13 cellular contexts compared by ENCODE assay signal in the genomic region with DNA sequence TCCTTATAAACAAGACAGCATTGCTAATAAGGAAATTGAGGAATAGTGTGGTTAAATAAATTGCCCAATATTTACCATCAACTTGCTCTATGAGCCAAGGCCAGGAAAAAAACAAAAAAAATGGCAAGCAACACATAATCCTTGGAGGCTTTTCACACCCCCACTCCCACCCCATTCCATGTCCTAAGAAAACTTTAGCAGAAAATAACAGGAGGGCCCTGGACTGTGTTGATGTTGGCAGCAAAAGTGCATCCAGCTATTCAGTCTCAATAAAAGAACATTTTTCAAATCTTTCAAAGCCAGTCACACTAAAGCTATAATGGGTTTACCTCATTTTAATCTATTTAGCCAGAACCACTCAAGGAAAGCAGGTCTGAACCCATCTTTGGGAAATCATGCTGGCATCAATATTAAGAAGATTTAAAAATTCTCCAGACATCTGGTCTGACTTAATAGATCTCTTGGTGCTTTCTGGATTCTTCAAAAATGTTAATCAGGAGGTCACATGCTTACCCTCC. TPM values are rescaled to one million over a fixed set of nuclear protein-coding genes. Genes with fewer than 3 reads are reported as not detected.
DNase-seq lines count a peak whose midpoint lies in the region; TF ChIP-seq lines count a peak whose summit lies in the region.
"Had no signal": no experiment of that assay in that cellular context is flagged by ENCODE, and none has a peak within 500 bp of the region (broad histone marks: within the 10 kb centered on the region; RNA-seq: fewer than 3 reads in every experiment).

No MANE protein-coding gene starts in this region.

- peaks cover 24% of the 10 kb centered on the region for H3K4me1 Mint-ChIP-seq in mesothelial cell of epicardium

- H3K27me3 ChIP-seq in uterus = no peaks in the 10 kb centered on the region
- H3K27me3 ChIP-seq in neuronal stem cell (ENCODE audit: control insufficient read depth in 3 of 3, insufficient read depth in 3 of 3, low read depth in 1 of 3, low read length in 3 of 3) = no peaks in the 10 kb centered on the region
- H3K27me3 ChIP-seq: neutrophil had no signal

- TF ChIP-seq CTCF in OCI-LY7 (conservative IDR thresholded peaks at IDR 0.05; ENCODE audit: low read length) (no peak), uterus (IDR thresholded peaks at IDR 0.05) (no peak), mesothelial cell of epicardium (IDR thresholded peaks at IDR 0.05; ENCODE audit: unreplicated experiment) (no peak)

- H3K27ac ChIP-seq in OCI-LY7 (ENCODE audit: low read depth, low read length, poor library complexity, severe bottlenecking) (no peak overlapping the region), uterus (no peak overlapping the region), neuronal stem cell (replicated peaks; ENCODE audit: low read length) (no peak overlapping the region)
- H3K27ac ChIP-seq: 22Rv1, neutrophil had no signal

- intact Hi-C loops in OCI-LY7 (cut with micrococcal nuclease; ENCODE audit: unreplicated experiment) = no loop called here
- intact Hi-C loops in uterus (cut with DNase I; ENCODE audit: low total_unique reads) = no loop called here

- no peak overlapping the region for H3K4me2 ChIP-seq in OCI-LY7 (ENCODE audit: low read length)
- no peak overlapping the region for H3K4me2 ChIP-seq in neuronal stem cell (ENCODE audit: insufficient read depth, low read length, poor library complexity, severe bottlenecking)

- H3K9me3 Mint-ChIP-seq in mesothelial cell of epicardium = peaks cover 4% of the 10 kb centered on the region
- H3K9me3 Mint-ChIP-seq: stimulated activated effector memory CD8-positive, alpha-beta T cell treated with anti-CD3 and anti-CD28 coated beads, Interleukin-12 subunit alpha, Interleukin-12 subunit beta, amount 100 ng/mL, for 72 hours had no signal

- H3K4me3 ChIP-seq in OCI-LY7 (ENCODE audit: low read depth, low read length, poor library complexity, severe bottlenecking) (no peak overlapping the region), uterus (no peak overlapping the region), neuronal stem cell (ENCODE audit: low read length in 2 of 2) (no peak overlapping the region)

- no peak overlapping the region for H2BK120ac ChIP-seq in neuronal stem cell (ENCODE audit: low read depth, low read length)

- no peak overlapping the region for H3K4ac ChIP-seq in neuronal stem cell (ENCODE audit: low read length)

- peaks cover 3% of the 10 kb centered on the region for H3K36me3 Mint-ChIP-seq in mesothelial cell of epicardium

- BruUV-seq in OCI-LY7 (replicated peaks; lab: Mats Ljungman, UMichigan) = no TSS peak

- no peak overlapping the region for H3K23ac ChIP-seq in neuronal stem cell (ENCODE audit: low read depth, low read length, poor library complexity)

- no peak for TF ChIP-seq POLR2A in uterus (IDR thresholded peaks at IDR 0.05)

- H3K27ac Mint-ChIP-seq in mesothelial cell of epicardium = no peak overlapping the region
- H3K27ac Mint-ChIP-seq: stimulated activated effector memory CD8-positive, alpha-beta T cell treated with anti-CD3 and anti-CD28 coated beads, Interleukin-12 subunit alpha, Interleukin-12 subunit beta, amount 100 ng/mL, for 72 hours had no signal

- no peak overlapping the region for H3K14ac ChIP-seq in neuronal stem cell (ENCODE audit: low read length)

- H3K36me3 ChIP-seq in OCI-LY7 (ENCODE audit: insufficient read depth, low read length) (no peaks in the 10 kb centered on the region), uterus (no peaks in the 10 kb centered on the region), neuronal stem cell (replicated peaks in 1 of 2; ENCODE audit: control insufficient read depth in 2 of 2, insufficient read depth in 2 of 2, low read length in 2 of 2) (no peaks in the 10 kb centered on the region)
- H3K36me3 ChIP-seq: neutrophil had no signal

- no peak overlapping the region for H3K4me3 Mint-ChIP-seq in mesothelial cell of epicardium
- H3K4me3 Mint-ChIP-seq: stimulated activated effector memory CD8-positive, alpha-beta T cell treated with anti-CD3 and anti-CD28 coated beads, Interleukin-12 subunit alpha, Interleukin-12 subunit beta, amount 100 ng/mL, for 72 hours had no signal

- H4K91ac ChIP-seq in neuronal stem cell (ENCODE audit: low read depth, low read length, poor library complexity) = no peak overlapping the region

- H2BK5ac ChIP-seq in neuronal stem cell (ENCODE audit: low read length) = no peak overlapping the region

- no peak overlapping the region for H2BK15ac ChIP-seq in neuronal stem cell (ENCODE audit: low read length)

- peak; percentile 36 for DNase-seq in DMS 273 (lab: John Stamatoyannopoulos, UW; ENCODE audit: unreplicated experiment)
- no peak for DNase-seq in DMS 273 treated with DMSO at 0.1 percent for 48 hours (lab: John Stamatoyannopoulos, UW)
- DNase-seq in OCI-LY7 (ENCODE audit: low spot score) = no peak
- peak; percentile 69 for DNase-seq in fibroblast of the conjunctiva (ENCODE audit: low read depth)
- DNase-seq in stromal cell of bone marrow (ENCODE audit: low read depth) = peak; percentile 60
- DNase-seq in uterus = no peak
- DNase-seq in neuronal stem cell (ENCODE audit: low spot score) = no peak
- no peak for DNase-seq in mesothelial cell of epicardium (ENCODE audit: low spot score in 2 of 2, unreplicated experiment in 2 of 2)
- DNase-seq: anterior cingulate cortex, KG1 had no signal

- H3K4me1 ChIP-seq in OCI-LY7 (ENCODE audit: insufficient read depth, low read length, poor library complexity, severe bottlenecking) (peaks cover 55% of the 10 kb centered on the region), uterus (no peaks in the 10 kb centered on the region), neuronal stem cell (ENCODE audit: control insufficient read depth in 2 of 2, insufficient read depth in 1 of 2, low read depth in 1 of 2, low read length in 2 of 2) (peaks cover 0 to under 1% of the 10 kb centered on the region in 2 donors)

- no peaks in the 10 kb centered on the region for H3K27me3 Mint-ChIP-seq in mesothelial cell of epicardium (ENCODE audit: low read depth)

- no peaks in the 10 kb centered on the region for H3K79me2 ChIP-seq in OCI-LY7 (ENCODE audit: insufficient read depth, low read depth, low read length)

- H4K20me1 ChIP-seq in OCI-LY7 (ENCODE audit: insufficient read depth, low read length) = no peaks in the 10 kb centered on the region

- H2AFZ ChIP-seq in OCI-LY7 (ENCODE audit: low read length) (peak overlapping the region; percentile 35; the same call in 1 of the 2 replicates), neuronal stem cell (ENCODE audit: low read length) (no peak overlapping the region)

- H3K9me3 ChIP-seq in OCI-LY7 (ENCODE audit: low read length) = no peaks in the 10 kb centered on the region; the same call in 1 of the 2 replicates
- H3K9me3 ChIP-seq in uterus = no peaks in the 10 kb centered on the region
- no peaks in the 10 kb centered on the region for H3K9me3 ChIP-seq in neuronal stem cell (replicated peaks in 1 of 2; ENCODE audit: control insufficient read depth in 2 of 2, insufficient read depth in 1 of 2, low read depth in 1 of 2, low read length in 2 of 2)
- H3K9me3 ChIP-seq: neutrophil had no signal

- H3K18ac ChIP-seq in neuronal stem cell (ENCODE audit: low read length) = no peak overlapping the region

- POLR2A ChIA-PET in OCI-LY7 (lab: Charles Lee) = interaction anchor here (0.6 to 4.0 kb wide), 11 partner anchors 9 to 65 kb away, joined by 3 to 23 read pairs (median 6); no protein-coding TSS in a partner anchor

- H2AK5ac ChIP-seq in neuronal stem cell (ENCODE audit: low read depth, low read length) = no peak overlapping the region

- no peak overlapping the region for H2BK12ac ChIP-seq in neuronal stem cell (ENCODE audit: low read length)

- CTCF ChIA-PET in OCI-LY7 (lab: Charles Lee; ENCODE audit: unreplicated experiment) = interaction anchor here (0.9 to 1.2 kb wide), 3 partner anchors 11 to 29 kb away, joined by 3 to 5 read pairs (median 4); no protein-coding TSS in a partner anchor

- no peak overlapping the region for H3K9ac ChIP-seq in neuronal stem cell (ENCODE audit: low read depth, low read length, poor library complexity)

- no peak overlapping the region for H4K8ac ChIP-seq in neuronal stem cell (ENCODE audit: low read depth, low read length)

- H3K9me2 ChIP-seq in OCI-LY7 (ENCODE audit: insufficient read depth, low read length) = no peaks in the 10 kb centered on the region

- no peaks in the 10 kb centered on the region for H3K79me1 ChIP-seq in neuronal stem cell (ENCODE audit: low read depth, low read length)

RNA-seq across cellular contexts. Expression of a gene that starts 34.6 kb away (rescaled TPM):
- 87.4 and 95.0 TPM in 2 replicates for total RNA-seq in OCI-LY7 (2014; rRNA removed; shearing (Covaris generic))
- total RNA-seq in OCI-LY7 (2022) (148 and 182 TPM in 2 replicates), uterus (10 to 100 TPM in 3 of 4 donors, 1 to 10 TPM in 1; 7.2 to 28.2 (median 26.8) TPM), mesothelial cell of epicardium (35.2 to 36.5 TPM (median 35.6 TPM) in 3 replicates)
- 12.6 TPM for polyA plus RNA-seq in neuronal stem cell (2013, experiment 1 of 2)
- 13.0 TPM for polyA plus RNA-seq in neuronal stem cell (2013, experiment 2 of 2)

Comparison
In these comparisons a context has a peak if more than half of its experiments do, and no peak if none do; other contexts are left out.
1. DNase-seq: peak in DMS 273 (single experiment), fibroblast of the conjunctiva (single experiment) and stromal cell of bone marrow (single experiment); none in DMS 273 treated with DMSO at 0.1 percent for 48 hours (single experiment), OCI-LY7 (single experiment), uterus (0 of 2), neuronal stem cell (single experiment) and mesothelial cell of epicardium (0 of 2).